ENCODE assay signal across 1 cellular context in the genomic region with DNA sequence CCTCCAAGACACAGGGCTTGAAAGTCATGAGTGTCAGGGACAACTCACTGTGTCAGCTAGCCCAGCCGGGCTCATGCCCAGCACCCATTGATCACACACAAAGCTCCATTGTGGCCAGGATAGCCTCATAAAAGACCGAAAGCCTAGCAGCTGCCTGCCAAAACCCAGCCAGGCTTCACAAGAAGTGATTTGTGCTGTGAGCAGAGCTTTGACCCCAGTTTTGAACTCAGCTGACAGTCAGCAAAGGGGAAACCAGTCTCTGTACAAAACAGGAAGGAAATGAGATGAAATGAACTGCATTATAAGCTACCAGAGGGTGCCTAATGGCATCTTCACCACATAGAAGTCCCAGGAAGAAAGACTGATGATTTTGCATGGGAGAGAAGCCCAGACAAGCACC.
TF ChIP-seq lines count a peak whose summit lies in the region.

No MANE protein-coding gene starts in this region.

TF ChIP-seq in GM12878, 131 proteins besides CTCF, POLR2A, EP300 and RAD21 (continued from another document):
- TF ChIP-seq LARP7 (IDR thresholded peaks at IDR 0.05): no peak
- peak in 1 of 2 experiments; percentile 97; a peak in 2 of 4 replicates for TF ChIP-seq ETV6 (conservative IDR thresholded peaks at IDR 0.05 in 1 of 2, IDR thresholded peaks at IDR 0.05 in 1 of 2; ENCODE audit: borderline replicate concordance in 1 of 2, low read depth in 1 of 2)
- TF ChIP-seq FOXM1 (IDR thresholded peaks at IDR 0.05; ENCODE audit: low read depth, low read length): no peak; the same call in none of the 2 replicates
- no peak for TF ChIP-seq SREBF1 (IDR thresholded peaks at IDR 0.05; ENCODE audit: low read length)
- TF ChIP-seq TCF7 (IDR thresholded peaks at IDR 0.05; ENCODE audit: borderline replicate concordance): no peak
- TF ChIP-seq MYB (IDR thresholded peaks at IDR 0.05; ENCODE audit: borderline replicate concordance, low read depth, low read length): no peak
- no peak for TF ChIP-seq FOXK2 (IDR thresholded peaks at IDR 0.05)
- TF ChIP-seq ZBTB11 (CRISPR knock-in tag; IDR thresholded peaks at IDR 0.05): no peak
- no peak for TF ChIP-seq JUND (IDR thresholded peaks at IDR 0.05; ENCODE audit: low read depth, low read length)
- TF ChIP-seq ZBTB40 (IDR thresholded peaks at IDR 0.05; ENCODE audit: borderline replicate concordance): no peak
- peak; percentile 45; the same call in 1 of the 2 replicates for TF ChIP-seq SPI1 (IDR thresholded peaks at IDR 0.05; ENCODE audit: borderline replicate concordance, insufficient read depth, low read depth, low read length)
- TF ChIP-seq PML (IDR thresholded peaks at IDR 0.05; ENCODE audit: low read length): peak; percentile 64; the same call in 1 of the 2 replicates
- TF ChIP-seq HDGF (IDR thresholded peaks at IDR 0.05): no peak
- no peak for TF ChIP-seq RELA (IDR thresholded peaks at IDR 0.05; ENCODE audit: borderline replicate concordance, partially characterized antibody)
- TF ChIP-seq CEBPZ (IDR thresholded peaks at IDR 0.05; ENCODE audit: low read depth, low read length): no peak
- no peak for TF ChIP-seq KAT2A (conservative IDR thresholded peaks at IDR 0.05; ENCODE audit: control insufficient read depth, low read depth, low read length)
- TF ChIP-seq BHLHE40 (IDR thresholded peaks at IDR 0.05; ENCODE audit: borderline replicate concordance in 1 of 2, low read depth in 2 of 2, low read length in 1 of 2): peak; percentile 55 to 80; a peak in 2 of 4 replicates
- TF ChIP-seq, protein P1, sequence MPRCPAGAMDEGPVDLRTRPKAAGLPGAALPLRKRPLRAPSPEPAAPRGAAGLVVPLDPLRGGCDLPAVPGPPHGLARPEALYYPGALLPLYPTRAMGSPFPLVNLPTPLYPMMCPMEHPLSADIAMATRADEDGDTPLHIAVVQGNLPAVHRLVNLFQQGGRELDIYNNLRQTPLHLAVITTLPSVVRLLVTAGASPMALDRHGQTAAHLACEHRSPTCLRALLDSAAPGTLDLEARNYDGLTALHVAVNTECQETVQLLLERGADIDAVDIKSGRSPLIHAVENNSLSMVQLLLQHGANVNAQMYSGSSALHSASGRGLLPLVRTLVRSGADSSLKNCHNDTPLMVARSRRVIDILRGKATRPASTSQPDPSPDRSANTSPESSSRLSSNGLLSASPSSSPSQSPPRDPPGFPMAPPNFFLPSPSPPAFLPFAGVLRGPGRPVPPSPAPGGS (IDR thresholded peaks at IDR 0.05; ENCODE audit: borderline replicate concordance, insufficient read depth, low read depth, low read length, poor library complexity, severe bottlenecking): no peak
- 0 out of 2 replicates have a peak, but pooled peaks have one; percentile 38 for TF ChIP-seq DPF2 (IDR thresholded peaks at IDR 0.05)
- TF ChIP-seq MEF2B (IDR thresholded peaks at IDR 0.05; ENCODE audit: partially characterized antibody, poor library complexity, severe bottlenecking): no peak
- TF ChIP-seq, protein P2, sequence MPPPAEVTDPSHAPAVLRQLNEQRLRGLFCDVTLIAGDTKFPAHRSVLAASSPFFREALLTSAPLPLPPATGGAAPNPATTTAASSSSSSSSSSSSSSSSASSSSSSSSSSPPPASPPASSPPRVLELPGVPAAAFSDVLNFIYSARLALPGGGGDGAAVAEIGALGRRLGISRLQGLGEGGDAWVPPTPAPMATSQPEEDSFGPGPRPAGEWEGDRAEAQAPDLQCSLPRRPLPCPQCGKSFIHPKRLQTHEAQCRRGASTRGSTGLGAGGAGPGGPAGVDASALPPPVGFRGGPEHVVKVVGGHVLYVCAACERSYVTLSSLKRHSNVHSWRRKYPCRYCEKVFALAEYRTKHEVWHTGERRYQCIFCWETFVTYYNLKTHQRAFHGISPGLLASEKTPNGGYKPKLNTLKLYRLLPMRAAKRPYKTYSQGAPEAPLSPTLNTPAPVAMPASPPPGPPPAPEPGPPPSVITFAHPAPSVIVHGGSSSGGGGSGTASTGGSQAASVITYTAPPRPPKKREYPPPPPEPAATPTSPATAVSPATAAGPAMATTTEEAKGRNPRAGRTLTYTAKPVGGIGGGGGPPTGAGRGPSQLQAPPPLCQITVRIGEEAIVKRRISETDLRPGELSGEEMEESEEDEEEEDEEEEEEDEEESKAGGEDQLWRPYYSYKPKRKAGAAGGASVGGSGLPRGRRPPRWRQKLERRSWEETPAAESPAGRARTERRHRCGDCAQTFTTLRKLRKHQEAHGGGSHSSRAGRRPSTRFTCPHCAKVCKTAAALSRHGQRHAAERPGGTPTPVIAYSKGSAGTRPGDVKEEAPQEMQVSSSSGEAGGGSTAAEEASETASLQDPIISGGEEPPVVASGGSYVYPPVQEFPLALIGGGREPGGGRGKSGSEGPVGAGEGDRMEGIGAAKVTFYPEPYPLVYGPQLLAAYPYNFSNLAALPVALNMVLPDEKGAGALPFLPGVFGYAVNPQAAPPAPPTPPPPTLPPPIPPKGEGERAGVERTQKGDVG (CRISPR knock-in tag; IDR thresholded peaks at IDR 0.05): no peak
- no peak for TF ChIP-seq REST (IDR thresholded peaks at IDR 0.05; ENCODE audit: low read depth, low read length)
